In the genomic region with DNA sequence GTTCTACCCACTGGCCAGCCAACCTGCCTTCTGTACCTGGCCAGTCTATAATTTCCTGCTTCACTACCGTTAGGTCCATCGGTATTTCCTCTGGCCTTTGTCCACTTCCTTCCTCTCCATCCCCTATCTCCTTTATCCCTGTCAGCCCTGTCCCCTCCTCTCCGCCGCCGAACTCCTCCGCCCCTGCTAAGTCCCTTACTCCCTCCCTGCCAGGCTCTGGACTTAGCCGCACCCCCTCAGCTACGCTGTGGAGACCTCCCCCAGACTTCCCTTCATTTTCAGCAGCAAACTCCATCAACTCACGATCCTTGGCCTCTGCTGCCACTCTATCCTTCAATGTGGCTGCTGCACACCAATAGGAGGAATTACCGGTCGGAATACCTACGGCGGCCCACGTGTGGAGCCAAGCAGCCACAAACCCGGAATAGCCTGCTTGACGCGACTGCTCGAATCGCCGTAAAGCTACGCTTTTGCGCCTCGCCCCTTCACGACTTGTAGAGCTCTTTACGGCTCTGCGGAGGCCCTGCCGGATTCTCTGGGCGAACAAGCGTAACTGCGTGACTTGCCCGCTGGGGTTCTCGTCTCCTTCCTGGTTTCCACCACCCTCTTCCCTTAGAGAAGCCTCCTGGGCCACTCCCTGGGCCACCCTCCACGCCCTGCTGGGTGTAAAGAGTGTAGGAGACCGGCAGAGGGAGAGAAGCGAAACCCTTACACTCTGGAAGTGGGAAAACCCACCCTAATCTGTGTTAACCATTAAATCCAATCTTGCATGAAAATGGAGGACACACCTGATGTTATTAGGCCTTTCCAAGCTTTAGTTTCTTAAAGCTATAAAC, we compare ENCODE assay signal across 8 cellular contexts. TPM values are rescaled to one million over a fixed set of nuclear protein-coding genes. Genes with fewer than 3 reads are reported as not detected.
A peak's percentile ranks its signal among the peaks of the same experiment; 100 is the strongest.
DNase-seq lines count a peak whose midpoint lies in the region; ATAC-seq, FAIRE-seq and TF ChIP-seq lines count a peak whose summit lies in the region.

A gene with protein sequence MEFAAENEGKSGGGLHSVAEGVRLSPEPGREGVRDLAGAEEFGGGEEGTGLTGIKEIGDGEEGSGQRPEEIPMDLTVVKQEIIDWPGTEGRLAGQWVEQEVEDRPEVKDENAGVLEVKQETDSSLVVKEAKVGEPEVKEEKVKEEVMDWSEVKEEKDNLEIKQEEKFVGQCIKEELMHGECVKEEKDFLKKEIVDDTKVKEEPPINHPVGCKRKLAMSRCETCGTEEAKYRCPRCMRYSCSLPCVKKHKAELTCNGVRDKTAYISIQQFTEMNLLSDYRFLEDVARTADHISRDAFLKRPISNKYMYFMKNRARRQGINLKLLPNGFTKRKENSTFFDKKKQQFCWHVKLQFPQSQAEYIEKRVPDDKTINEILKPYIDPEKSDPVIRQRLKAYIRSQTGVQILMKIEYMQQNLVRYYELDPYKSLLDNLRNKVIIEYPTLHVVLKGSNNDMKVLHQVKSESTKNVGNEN (minus strand): TSS at position 444 of the 836 bp plus-strand sequence. CDS start 149 bp downstream, at position 295.

- WGBS in small intestine, 3 donors = 1% methylated on average over 35 of the region's 35 CpGs

- H3K36me3 ChIP-seq in bronchial epithelial cell (ENCODE audit: control insufficient read depth, insufficient read depth, low read length) (peaks cover 1% of the 10 kb centered on the region), small intestine (ENCODE audit: control insufficient read depth in 2 of 2, insufficient read depth in 2 of 2, low read length in 2 of 2) (no peaks in the 10 kb centered on the region)

- TF ChIP-seq CTCF in VCaP (conservative IDR thresholded peaks at IDR 0.05) (peak; percentile 40), bronchial epithelial cell (IDR thresholded peaks at IDR 0.05; ENCODE audit: insufficient read depth, low read length, severe bottlenecking) (peak; percentile 42)

- no peak for FAIRE-seq in bronchial epithelial cell (lab: Jason Lieb, UNC)
- FAIRE-seq in small intestine (lab: Jason Lieb, UNC) = no peak

- H3K27ac ChIP-seq in VCaP = peak within 1 kb of the TSS; percentile 80
- H3K27ac ChIP-seq in small intestine (ENCODE audit: low read depth in 1 of 2, low read length in 1 of 2) = peak within 1 kb of the TSS; percentile 86 to 94

- no peaks in the 10 kb centered on the region for H3K9me3 ChIP-seq in small intestine (ENCODE audit: control insufficient read depth, low read depth)

- peak within 1 kb of the TSS; percentile 47 for H3K4me3 ChIP-seq in bronchial epithelial cell (ENCODE audit: low read depth, low read length)
- H3K4me3 ChIP-seq in small intestine (ENCODE audit: low read depth in 1 of 2, low read length in 2 of 2) = peak within 1 kb of the TSS; percentile 62 to 81

- peaks cover 2 to 6% of the 10 kb centered on the region in 2 donors for H3K4me1 ChIP-seq in small intestine (ENCODE audit: control insufficient read depth in 2 of 2, insufficient read depth in 1 of 2, low read depth in 1 of 2, low read length in 1 of 2)

- DNase-seq in AG08396 (ENCODE audit: low spot score) (peak; percentile 89), NCI-H2196 (lab: John Stamatoyannopoulos, UW; ENCODE audit: unreplicated experiment) (peak; percentile 92), bronchial epithelial cell (ENCODE audit: low read depth) (peak; percentile 96), iPS-NIHi11 (ENCODE audit: low spot score) (peak; percentile 89), small intestine (peak; percentile 97)

- no peaks in the 10 kb centered on the region for H3K27me3 ChIP-seq in bronchial epithelial cell (ENCODE audit: control insufficient read depth, insufficient read depth, low read length)
- no peaks in the 10 kb centered on the region for H3K27me3 ChIP-seq in small intestine (ENCODE audit: control insufficient read depth in 2 of 2, insufficient read depth in 2 of 2, low read length in 2 of 2)

- ATAC-seq in GM18873 (IDR thresholded peaks at IDR 0.05; ENCODE audit: low FRiP score, unreplicated experiment) (peak; percentile 85), HG03135 (IDR thresholded peaks at IDR 0.05; ENCODE audit: unreplicated experiment) (peak; percentile 89)

RNA-seq across cellular contexts. Expression of the gene that starts here (rescaled TPM):
- total RNA-seq in bronchial epithelial cell = 6.1 and 8.2 TPM in 2 replicates
- 1 to 10 TPM; 2.5 to 9.2 (median 3.8) TPM for polyA plus RNA-seq in small intestine

Comparison
In these comparisons a context has a peak if more than half of its experiments do, and no peak if none do; other contexts are left out.
1. Peak in every context shown above with its lines: DNase-seq, ATAC-seq, H3K4me3 ChIP-seq and H3K27ac ChIP-seq.